8 cellular contexts compared by ENCODE assay signal in the genomic region with DNA sequence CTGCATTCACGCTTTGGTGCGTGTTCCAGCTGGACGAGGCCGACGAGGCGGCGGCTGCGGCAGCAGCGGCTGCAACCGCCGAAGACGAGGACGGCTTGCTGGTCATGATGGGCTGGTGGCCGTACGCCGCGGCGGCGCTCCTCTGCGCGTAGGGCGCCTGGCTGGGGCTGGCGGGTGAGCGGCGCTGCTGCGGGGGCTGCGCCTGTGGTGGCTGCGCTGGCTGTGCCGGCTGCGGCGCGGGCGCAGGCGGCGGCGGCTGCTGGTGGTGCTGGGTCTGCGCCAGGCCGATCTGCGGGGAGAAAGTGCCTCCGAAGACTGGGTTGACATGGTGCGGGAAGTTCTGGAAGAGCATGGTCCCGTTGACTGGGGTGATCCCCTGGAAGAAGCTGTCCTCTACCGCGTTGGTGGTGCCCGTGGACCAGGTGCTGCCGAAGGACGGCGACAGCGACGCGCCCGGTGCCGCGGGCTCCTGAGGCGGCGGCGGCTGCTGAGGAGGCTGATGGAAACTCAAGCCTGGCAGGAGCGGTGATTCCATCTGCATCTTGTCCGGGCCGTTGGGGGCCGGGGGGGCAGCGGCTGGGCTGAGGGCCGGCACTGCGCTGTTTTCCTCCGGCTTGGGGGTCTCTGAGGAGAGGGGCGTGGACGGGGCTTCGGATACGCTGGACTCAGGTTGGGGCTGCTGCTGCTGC. TPM values are rescaled to one million over a fixed set of nuclear protein-coding genes. Genes with fewer than 3 reads are reported as not detected.
DNase-seq lines count a peak whose midpoint lies in the region; ATAC-seq and TF ChIP-seq lines count a peak whose summit lies in the region.

No MANE protein-coding gene starts in this region.

- peak overlapping the region; percentile 35 for H3K27ac Mint-ChIP-seq in activated CD8-positive, alpha-beta memory T cell treated with anti-CD3 and anti-CD28 coated beads, Interleukin-2, amount 10 ng/mL, durations not matched to agents 7 days and 5 days

- H3K9ac ChIP-seq in Karpas-422 (ENCODE audit: low read length) = peak overlapping the region; percentile 89

- H3K27me3 Mint-ChIP-seq in activated CD8-positive, alpha-beta memory T cell treated with anti-CD3 and anti-CD28 coated beads, Interleukin-2, amount 10 ng/mL, durations not matched to agents 7 days and 5 days = peaks cover 15% of the 10 kb centered on the region

- peak; percentile 41 for ATAC-seq in GM19397 (IDR thresholded peaks at IDR 0.05; ENCODE audit: unreplicated experiment)
- ATAC-seq in activated CD8-positive, alpha-beta memory T cell treated with anti-CD3 and anti-CD28 coated beads, Interleukin-2, amount 10 ng/mL, durations not matched to agents 7 days and 5 days = peak; percentile 68

- H3K9me3 Mint-ChIP-seq in activated CD8-positive, alpha-beta memory T cell treated with anti-CD3 and anti-CD28 coated beads, Interleukin-2, amount 10 ng/mL, durations not matched to agents 7 days and 5 days (ENCODE audit: low read depth) = no peaks in the 10 kb centered on the region

- H3K27me3 ChIP-seq in Karpas-422 (ENCODE audit: low read length) (no peaks in the 10 kb centered on the region), mononuclear cell (ENCODE audit: insufficient read depth, low read length) (no peaks in the 10 kb centered on the region)

- peak overlapping the region; percentile 98 for H3K27ac ChIP-seq in Karpas-422 (ENCODE audit: low read length)

- peak overlapping the region; percentile 78; the same call in 1 of the 2 replicates for H2AFZ ChIP-seq in Karpas-422 (ENCODE audit: low read length)

- no peaks in the 10 kb centered on the region for H3K36me3 ChIP-seq in Karpas-422 (ENCODE audit: insufficient read depth, low read length)

- H4K20me1 ChIP-seq in Karpas-422 (ENCODE audit: insufficient read depth, low read depth, low read length) = no peaks in the 10 kb centered on the region

- no peaks in the 10 kb centered on the region for H3K9me2 ChIP-seq in Karpas-422 (replicated peaks; ENCODE audit: insufficient read depth, low read length)

- DNase-seq in AG08395 (ENCODE audit: low spot score) (peak; percentile 45), Karpas-422 (peak; percentile 77), epithelial cell of esophagus (ENCODE audit: low read depth) (peak; percentile 36), RKO (ENCODE audit: low spot score) (no peak)
- no peak for DNase-seq in activated CD8-positive, alpha-beta memory T cell treated with anti-CD3 and anti-CD28 coated beads, Interleukin-2, amount 10 ng/mL, durations not matched to agents 7 days and 5 days
- DNase-seq in stimulated activated naive CD4-positive, alpha-beta T cell treated with Interleukin-2 at 50 U/mL for 16 hours (lab: John Stamatoyannopoulos, UW) = peak; percentile 40

- H3K36me3 Mint-ChIP-seq in activated CD8-positive, alpha-beta memory T cell treated with anti-CD3 and anti-CD28 coated beads, Interleukin-2, amount 10 ng/mL, durations not matched to agents 7 days and 5 days = peaks cover 20% of the 10 kb centered on the region

- peak overlapping the region; percentile 93 for H3K4me2 ChIP-seq in Karpas-422 (ENCODE audit: low read depth, low read length, poor library complexity, severe bottlenecking)

- H3K4me3 ChIP-seq in Karpas-422 (ENCODE audit: low read length) (peak overlapping the region; percentile 93), epithelial cell of esophagus (ENCODE audit: low read length) (peak overlapping the region; percentile 54), mononuclear cell (ENCODE audit: low read length) (peak overlapping the region; percentile 90)

- H3K4me3 Mint-ChIP-seq in activated CD8-positive, alpha-beta memory T cell treated with anti-CD3 and anti-CD28 coated beads, Interleukin-2, amount 10 ng/mL, durations not matched to agents 7 days and 5 days = peak overlapping the region; percentile 86

- CTCF ChIA-PET in activated CD8-positive, alpha-beta memory T cell treated with anti-CD3 and anti-CD28 coated beads, Interleukin-2, amount 10 ng/mL, durations not matched to agents 7 days and 5 days (lab: Charles Lee) = interaction anchor here (1.1 kb wide), 1 partner anchor 138 kb away, joined by 3 read pairs; no protein-coding TSS in a partner anchor

- H3K4me1 Mint-ChIP-seq in activated CD8-positive, alpha-beta memory T cell treated with anti-CD3 and anti-CD28 coated beads, Interleukin-2, amount 10 ng/mL, durations not matched to agents 7 days and 5 days = peaks cover 30% of the 10 kb centered on the region

- H3K79me2 ChIP-seq in Karpas-422 (ENCODE audit: low read length) = peaks cover 48% of the 10 kb centered on the region

- H3K9me3 ChIP-seq in Karpas-422 (ENCODE audit: low read length) = no peaks in the 10 kb centered on the region
- H3K9me3 ChIP-seq in mononuclear cell (ENCODE audit: low read depth, low read length) = no peaks in the 10 kb centered on the region

- no peak for TF ChIP-seq CTCF in epithelial cell of esophagus (IDR thresholded peaks at IDR 0.05; ENCODE audit: insufficient read depth, low read depth, low read length, missing control alignments)

- peaks cover 60% of the 10 kb centered on the region for H3K4me1 ChIP-seq in Karpas-422 (ENCODE audit: low read length)
- peaks cover 41% of the 10 kb centered on the region for H3K4me1 ChIP-seq in mononuclear cell (ENCODE audit: insufficient read depth, low read length)

RNA-seq across cellular contexts. Expression of gene CPEB3, which starts 51.1 kb away (rescaled TPM):
- 3.0 and 6.0 TPM in 2 replicates for total RNA-seq in Karpas-422 (2014; rRNA removed; shearing (Covaris generic); ENCODE audit: low replicate concordance)
- total RNA-seq in activated CD8-positive, alpha-beta memory T cell treated with anti-CD3 and anti-CD28 coated beads, Interleukin-2, amount 10 ng/mL, durations not matched to agents 7 days and 5 days = 1 to 10 TPM; 3.8 to 4.3 TPM
- total RNA-seq in mononuclear cell = 1.6 TPM

RNA-seq across cellular contexts. Expression of gene MARCHF5, which starts 51.2 kb away (rescaled TPM):
- 3.3 and 7.6 TPM in 2 replicates for total RNA-seq in Karpas-422 (2014; rRNA removed; shearing (Covaris generic); ENCODE audit: low replicate concordance)
- 10 to 100 TPM; 21.7 to 26.4 TPM for total RNA-seq in activated CD8-positive, alpha-beta memory T cell treated with anti-CD3 and anti-CD28 coated beads, Interleukin-2, amount 10 ng/mL, durations not matched to agents 7 days and 5 days
- total RNA-seq in mononuclear cell = 24.1 TPM

Comparison
In these comparisons a context has a peak if more than half of its experiments do, and no peak if none do; other contexts are left out.
1. DNase-seq: peak in AG08395 (single experiment), Karpas-422 (single experiment), epithelial cell of esophagus (single experiment) and stimulated activated naive CD4-positive, alpha-beta T cell treated with Interleukin-2 at 50 U/mL for 16 hours (single experiment); none in activated CD8-positive, alpha-beta memory T cell treated with anti-CD3 and anti-CD28 coated beads, Interleukin-2, amount 10 ng/mL, durations not matched to agents 7 days and 5 days (single experiment) and RKO (single experiment).
2. Peak in every context shown above with its lines, with median percentiles within 50 percentile points of each other: H3K4me3 ChIP-seq.